10 cellular contexts compared by ENCODE assay signal in the genomic region with DNA sequence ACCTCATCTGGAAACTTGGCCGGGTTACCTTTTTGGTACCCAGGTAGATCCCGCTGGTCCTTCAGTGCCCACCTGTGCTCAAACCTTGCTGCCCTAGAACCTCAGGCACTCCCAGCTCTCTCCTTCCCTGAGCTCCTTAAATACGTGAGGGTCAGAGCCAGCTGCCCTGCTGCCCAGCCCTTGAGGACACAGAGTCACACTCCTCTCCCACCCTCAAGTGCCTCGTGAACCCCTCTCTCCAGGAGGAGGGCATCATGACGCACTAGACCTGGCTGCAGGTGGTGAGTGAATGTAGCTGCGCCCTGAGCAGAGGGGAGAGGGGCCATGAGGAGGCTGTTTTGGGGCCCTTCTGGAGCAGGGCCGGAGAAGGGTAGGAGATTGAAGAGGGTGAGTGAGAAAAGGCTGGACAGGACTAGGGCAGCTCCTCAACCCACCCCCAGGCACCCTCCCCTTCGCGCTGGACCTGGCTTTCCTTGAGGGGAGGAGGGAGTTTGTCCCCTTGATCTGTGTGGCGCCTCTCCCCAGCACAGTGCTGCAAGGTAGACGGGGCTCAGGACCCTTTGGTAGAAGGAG. TPM values are rescaled to one million over a fixed set of nuclear protein-coding genes. Genes with fewer than 3 reads are reported as not detected.
DNase-seq lines count a peak whose midpoint lies in the region; ATAC-seq, FAIRE-seq and TF ChIP-seq lines count a peak whose summit lies in the region.
"Had no signal": no experiment of that assay in that cellular context is flagged by ENCODE, and none has a peak within 500 bp of the region (broad histone marks: within the 10 kb centered on the region; RNA-seq: fewer than 3 reads in every experiment).

No MANE protein-coding gene starts in this region.

- no peak for FAIRE-seq in pancreas (lab: Jason Lieb, UNC)

- H3K9me3 ChIP-seq in RWPE2 (ENCODE audit: severe bottlenecking): no peaks in the 10 kb centered on the region
- no peaks in the 10 kb centered on the region for H3K9me3 ChIP-seq in pancreas

- DNase-seq in RWPE2 (ENCODE audit: low spot score): no peak
- DNase-seq in fibroblast of villous mesenchyme (ENCODE audit: low read depth): no peak
- peak in 1 of 6 donors; percentile 33 for DNase-seq in pancreas
- DNase-seq in Kasumi-1 (lab: John Stamatoyannopoulos, UW): no peak
- no peak for DNase-seq in kidney glomerular epithelial cell (lab: John Stamatoyannopoulos, UW)
- DNase-seq: NCI-H2107 had no signal

- H3K4me3 ChIP-seq in GM12875 (ENCODE audit: low read depth, low read length) (peak overlapping the region; percentile 66), RWPE2 (ENCODE audit: severe bottlenecking) (peak overlapping the region; percentile 31), fibroblast of villous mesenchyme (ENCODE audit: low read depth, low read length) (peak overlapping the region; percentile 54), pancreas (peak overlapping the region; percentile 64 to 88 (median 74))

- H3K4me1 ChIP-seq in RWPE2 (ENCODE audit: insufficient read depth, poor library complexity, severe bottlenecking): no peaks in the 10 kb centered on the region
- peaks cover 7 to 13% (median 13%) of the 10 kb centered on the region in 3 donors for H3K4me1 ChIP-seq in pancreas

- H3K27ac ChIP-seq in RWPE2 (ENCODE audit: poor library complexity, severe bottlenecking) (no peak overlapping the region), pancreas (peak overlapping the region in 1 of 4 donors; percentile 83)

- no peak for TF ChIP-seq CTCF in GM12875 (IDR thresholded peaks at IDR 0.05; ENCODE audit: borderline replicate concordance, insufficient read depth, low read depth, low read length)
- no peak for TF ChIP-seq CTCF in RWPE2 (IDR thresholded peaks at IDR 0.05; ENCODE audit: poor library complexity, severe bottlenecking)
- no peak for TF ChIP-seq CTCF in fibroblast of villous mesenchyme (IDR thresholded peaks at IDR 0.05; ENCODE audit: insufficient read depth, low read depth, low read length)
- TF ChIP-seq CTCF in pancreas (IDR thresholded peaks at IDR 0.05): no peak

- intact Hi-C loops in pancreas (cut with DNase I): no loop called here

- 29 to 32% methylated on average over 9 to 11 of the region's 11 CpGs for WGBS in pancreas, 2 donors

- peak; percentile 35; the same call in 2 of the 3 replicates for ATAC-seq in RWPE2 (ENCODE audit: low read depth)
- ATAC-seq in pancreas: peak; percentile 7 to 20 (median 16)
- ATAC-seq in HG02938 (IDR thresholded peaks at IDR 0.05; ENCODE audit: unreplicated experiment): no peak
- ATAC-seq in HG02623 (IDR thresholded peaks at IDR 0.05; ENCODE audit: unreplicated experiment): no peak

- no peaks in the 10 kb centered on the region for H3K27me3 ChIP-seq in RWPE2 (ENCODE audit: insufficient read depth, poor library complexity, severe bottlenecking)
- no peaks in the 10 kb centered on the region for H3K27me3 ChIP-seq in pancreas

- H3K36me3 ChIP-seq in RWPE2 (ENCODE audit: low read depth): no peaks in the 10 kb centered on the region
- no peaks in the 10 kb centered on the region for H3K36me3 ChIP-seq in pancreas

RNA-seq across cellular contexts. Expression of a gene that starts 0.9 kb away (rescaled TPM):
- 33.2 and 37.6 TPM in 2 replicates for total RNA-seq in fibroblast of villous mesenchyme
- 10 to 100 TPM in 5 of 6 donors, 1 to 10 TPM in 1; 9.5 to 16.2 (median 14.3) TPM for total RNA-seq in pancreas
- polyA plus RNA-seq in pancreas: 1 to 10 TPM; 6.6 to 8.5 TPM
- total RNA-seq: G401 had no signal

Comparison
In these comparisons a context has a peak if more than half of its experiments do, and no peak if none do; other contexts are left out.
1. ATAC-seq: peak in RWPE2 (single experiment) and pancreas (4 of 4); none in HG02938 (single experiment) and HG02623 (single experiment).
2. Peak in every context shown above with its lines, with median percentiles within 50 percentile points of each other: H3K4me3 ChIP-seq.